Comparison of ENCODE assay signal across 8 cellular contexts in the genomic region with DNA sequence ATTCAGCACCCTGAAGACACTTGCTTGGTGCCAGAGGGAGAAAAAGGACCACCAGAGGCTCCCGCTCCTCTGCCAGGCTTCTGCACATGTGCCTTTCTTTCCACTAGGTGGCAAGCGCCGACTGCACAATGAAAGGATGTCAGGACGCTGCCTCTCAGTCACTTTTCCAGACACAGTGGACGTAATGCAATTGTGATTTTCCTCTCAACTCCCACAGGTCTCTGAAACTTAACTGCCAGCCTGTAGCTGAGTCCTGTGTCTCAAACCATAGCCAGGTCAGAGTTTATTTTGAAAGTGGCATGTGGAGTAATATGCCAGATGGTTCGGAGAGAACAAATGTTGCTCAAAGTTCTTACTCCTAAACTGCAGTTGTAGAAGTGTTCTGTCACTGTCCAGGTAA.
DNase-seq lines count a peak whose midpoint lies in the region; ATAC-seq and TF ChIP-seq lines count a peak whose summit lies in the region.

No MANE protein-coding gene starts in this region.

- no peak for TF ChIP-seq POLR2A in erythroblast (IDR thresholded peaks at IDR 0.05; ENCODE audit: low read length)

- no peak for ATAC-seq in HG02870 (IDR thresholded peaks at IDR 0.05; ENCODE audit: unreplicated experiment)

- peak; percentile 86 for DNase-seq in Ammon's horn (ENCODE audit: low spot score)
- DNase-seq in HS-27A (ENCODE audit: low read depth), result peak; percentile 9
- DNase-seq in RPMI8226, result peak; percentile 42
- peak; percentile 27 to 43 for DNase-seq in erythroblast (lab: John Stamatoyannopoulos, UW)
- DNase-seq in mucosa of gallbladder (ENCODE audit: low spot score), result peak; percentile 44
- no peak for DNase-seq in stimulated activated CD4-positive, alpha-beta T cell treated with anti-CD3 and anti-CD28 coated beads, Interleukin-2, amount 100 ng/mL, for 24 hours
- DNase-seq in effector CD4-positive, alpha-beta T cell, result no peak

Comparison
In these comparisons a context has a peak if more than half of its experiments do, and no peak if none do; other contexts are left out.
1. DNase-seq: peak in Ammon's horn (single experiment), HS-27A (single experiment), RPMI8226 (single experiment), erythroblast (2 of 2) and mucosa of gallbladder (single experiment); none in stimulated activated CD4-positive, alpha-beta T cell treated with anti-CD3 and anti-CD28 coated beads, Interleukin-2, amount 100 ng/mL, for 24 hours (0 of 2) and effector CD4-positive, alpha-beta T cell (single experiment).